Comparison of ENCODE assay signal across 23 cellular contexts in genomic region chr10:101766753-101767599, GRCh38. TPM values are rescaled to one million over a fixed set of nuclear protein-coding genes. Genes with fewer than 3 reads are reported as not detected.
A peak's percentile ranks its signal among the peaks of the same experiment; 100 is the strongest.
DNase-seq lines count a peak whose midpoint lies in the region; ATAC-seq, FAIRE-seq and TF ChIP-seq lines count a peak whose summit lies in the region.
"Had no signal": no experiment of that assay in that cellular context is flagged by ENCODE, and none has a peak within 500 bp of the region (broad histone marks: within the 10 kb centered on the region; RNA-seq: fewer than 3 reads in every experiment).

No MANE protein-coding gene starts in this region.

- H3K27ac ChIP-seq in H1 (ENCODE audit: low read depth, low read length) (no peak overlapping the region), neural progenitor cell (no peak overlapping the region), H9 (ENCODE audit: insufficient read length, low read depth, low read length) (no peak overlapping the region)
- H3K27ac ChIP-seq: A549, HL-60, SJSA1 had no signal

- no peak overlapping the region for H4K91ac ChIP-seq in H1 (replicated peaks; ENCODE audit: insufficient read length, low read length)
- no peak overlapping the region for H4K91ac ChIP-seq in H9 (ENCODE audit: insufficient read length, low read depth, low read length)

- no peak for ATAC-seq in stimulated activated effector memory CD8-positive, alpha-beta T cell treated with anti-CD3 and anti-CD28 coated beads, Interleukin-12 subunit alpha, Interleukin-12 subunit beta, amount 100 ng/mL, for 72 hours
- ATAC-seq: A549, HepG2, Right ventricle myocardium inferior had no signal

- no peak overlapping the region for H2BK120ac ChIP-seq in H1 (replicated peaks; ENCODE audit: low read depth, low read length)
- H2BK120ac ChIP-seq in H9 (ENCODE audit: low read depth, low read length, poor library complexity, severe bottlenecking), result no peak overlapping the region

- peak overlapping the region in 1 of 2 donors; percentile 56 for H3K4me3 Mint-ChIP-seq in CD14-positive monocyte
- peak overlapping the region; percentile 31 for H3K4me3 Mint-ChIP-seq in neural progenitor cell
- no peak overlapping the region for H3K4me3 Mint-ChIP-seq in stimulated activated effector memory CD8-positive, alpha-beta T cell treated with anti-CD3 and anti-CD28 coated beads, Interleukin-12 subunit alpha, Interleukin-12 subunit beta, amount 100 ng/mL, for 72 hours
- no peak overlapping the region for H3K4me3 Mint-ChIP-seq in H9
- H3K4me3 Mint-ChIP-seq: CD4-positive, alpha-beta T cell; HFFc6 had no signal

- H3K9ac ChIP-seq in H1 (replicated peaks in 1 of 4; ENCODE audit: extremely low read depth in 1 of 4, low read depth in 3 of 4, low read length in 3 of 4) (no peak overlapping the region), neural progenitor cell (no peak overlapping the region), H9 (ENCODE audit: extremely low read depth, insufficient read length, low read length) (no peak overlapping the region)

- no peak overlapping the region for H2BK15ac ChIP-seq in H1 (ENCODE audit: low read length)
- no peak overlapping the region for H2BK15ac ChIP-seq in H9 (ENCODE audit: low read depth, low read length)

- H3K36me3 ChIP-seq in H1 (ENCODE audit: control insufficient read depth in 2 of 4, insufficient read depth in 4 of 4, low read length in 3 of 4) (no peaks in the 10 kb centered on the region), neural progenitor cell (no peaks in the 10 kb centered on the region)
- H3K36me3 ChIP-seq: SJSA1 had no signal

- no peak for FAIRE-seq in H1 (lab: Jason Lieb, UNC)
- FAIRE-seq: A549, HepG2 had no signal

- CTCF ChIA-PET in H1 (lab: Charles Lee; ENCODE audit: partially characterized antibody), result interaction anchor here (0.6 to 9.2 kb wide), 11 partner anchors 7 to 164 kb away, joined by 3 to 100 read pairs (median 4); partner anchors contain the start of gene NPM3

- H3K36me3 Mint-ChIP-seq in CD14-positive monocyte (no peaks in the 10 kb centered on the region), neural progenitor cell (no peaks in the 10 kb centered on the region), H9 (ENCODE audit: insufficient read depth in 1 of 3, low read depth in 3 of 3) (peaks cover 0 to 5% (median 0%) of the 10 kb centered on the region in 3 experiments; a peak in 3 of 7 replicates)
- no peaks in the 10 kb centered on the region for H3K36me3 Mint-ChIP-seq in stimulated activated effector memory CD8-positive, alpha-beta T cell treated with anti-CD3 and anti-CD28 coated beads, Interleukin-12 subunit alpha, Interleukin-12 subunit beta, amount 100 ng/mL, for 72 hours

- H2BK5ac ChIP-seq in H1 (ENCODE audit: low read depth, low read length) (no peak overlapping the region), H9 (ENCODE audit: insufficient read length, low read length) (no peak overlapping the region)

- H2AK5ac ChIP-seq in H1 (ENCODE audit: low read depth, low read length), result 0 out of 2 replicates have a peak overlapping the region, but pooled peaks have one; percentile 61
- no peak overlapping the region for H2AK5ac ChIP-seq in H9 (ENCODE audit: insufficient read length, low read length)

- H2BK12ac ChIP-seq in H1 (ENCODE audit: low read depth, low read length) (no peak overlapping the region), H9 (ENCODE audit: insufficient read length, low read depth, low read length) (no peak overlapping the region)

- H3K23ac ChIP-seq in H1 (ENCODE audit: insufficient read length) (no peak overlapping the region), H9 (ENCODE audit: insufficient read length, low read depth, low read length) (no peak overlapping the region)

- no peak overlapping the region; the same call in 1 of the 2 replicates for H3K18ac ChIP-seq in H1 (ENCODE audit: extremely low read depth, low read length)
- H3K18ac ChIP-seq in H9 (ENCODE audit: insufficient read length, low read depth, low read length), result no peak overlapping the region

- no peaks in the 10 kb centered on the region for H3K23me2 ChIP-seq in H1 (ENCODE audit: low read depth, low read length)
- no peaks in the 10 kb centered on the region for H3K23me2 ChIP-seq in H9 (ENCODE audit: insufficient read length, low read depth, low read length, poor library complexity, severe bottlenecking)

- H3K9me3 Mint-ChIP-seq in CD14-positive monocyte (peaks cover 0 to 2% (median 0%) of the 10 kb centered on the region in 7 donors), neural progenitor cell (no peaks in the 10 kb centered on the region), H9 (no peaks in the 10 kb centered on the region)
- no peaks in the 10 kb centered on the region for H3K9me3 Mint-ChIP-seq in stimulated activated effector memory CD8-positive, alpha-beta T cell treated with anti-CD3 and anti-CD28 coated beads, Interleukin-12 subunit alpha, Interleukin-12 subunit beta, amount 100 ng/mL, for 72 hours
- H3K9me3 Mint-ChIP-seq: CD4-positive, alpha-beta T cell; HFFc6 had no signal

- H3K4me3 ChIP-seq in H1 (ENCODE audit: extremely low read depth in 1 of 4, insufficient read depth in 2 of 4, low read depth in 3 of 4, low read length in 4 of 4) (no peak overlapping the region), neural progenitor cell (no peak overlapping the region)
- H3K4me3 ChIP-seq: A549, SJSA1 had no signal

- peak overlapping the region; percentile 73 for H4K8ac ChIP-seq in H1 (ENCODE audit: extremely low read depth, insufficient read depth, low read length)
- H4K8ac ChIP-seq in H9 (replicated peaks; ENCODE audit: insufficient read length, low read depth, low read length), result no peak overlapping the region

- no peak for TF ChIP-seq EP300 in H1 (IDR thresholded peaks at IDR 0.05; ENCODE audit: borderline replicate concordance in 1 of 2, low read depth in 2 of 2, low read length in 2 of 2)

- H4K20me1 ChIP-seq in H1 (replicated peaks in 1 of 2; ENCODE audit: control insufficient read depth in 1 of 2, insufficient read depth in 2 of 2, low read length in 2 of 2) (no peaks in the 10 kb centered on the region), neural progenitor cell (ENCODE audit: low read depth) (no peaks in the 10 kb centered on the region), H9 (ENCODE audit: control insufficient read depth, insufficient read depth, insufficient read length) (no peaks in the 10 kb centered on the region)

- H3K27me3 Mint-ChIP-seq in CD14-positive monocyte (ENCODE audit: low read depth in 3 of 3), result peaks cover 43 to 75% (median 50%) of the 10 kb centered on the region in 3 donors
- peaks cover 28% of the 10 kb centered on the region for H3K27me3 Mint-ChIP-seq in neural progenitor cell (ENCODE audit: insufficient read depth, low read depth)
- H3K27me3 Mint-ChIP-seq in H9 (ENCODE audit: low read depth), result peaks cover 21% of the 10 kb centered on the region

- H3K4me1 Mint-ChIP-seq in CD14-positive monocyte (no peaks in the 10 kb centered on the region), neural progenitor cell (peaks cover 45% of the 10 kb centered on the region), H9 (peaks cover 8 to 20% of the 10 kb centered on the region in 2 experiments)
- no peaks in the 10 kb centered on the region for H3K4me1 Mint-ChIP-seq in stimulated activated effector memory CD8-positive, alpha-beta T cell treated with anti-CD3 and anti-CD28 coated beads, Interleukin-12 subunit alpha, Interleukin-12 subunit beta, amount 100 ng/mL, for 72 hours

- peaks cover 0 to 4% (median 2%) of the 10 kb centered on the region in 4 experiments; a peak in 5 of 7 replicates for H3K4me1 ChIP-seq in H1 (replicated peaks in 1 of 4; ENCODE audit: control insufficient read depth in 3 of 4, insufficient read depth in 4 of 4, low read length in 3 of 4)
- H3K4me1 ChIP-seq in neural progenitor cell, result peaks cover 33% of the 10 kb centered on the region
- H3K4me1 ChIP-seq in H9 (ENCODE audit: insufficient read depth, low read length), result 0 out of 2 replicates have a peak, but pooled peaks cover 2% of the 10 kb centered on the region
- H3K4me1 ChIP-seq: A549, SJSA1 had no signal

- H4K5ac ChIP-seq in H1 (ENCODE audit: insufficient read length, low read depth, low read length) (no peak overlapping the region), H9 (ENCODE audit: insufficient read length, low read depth, low read length) (no peak overlapping the region)

- H3K79me1 ChIP-seq in H1 (ENCODE audit: low read depth, low read length) (no peaks in the 10 kb centered on the region), H9 (ENCODE audit: insufficient read depth, low read depth, low read length, poor library complexity, severe bottlenecking) (no peaks in the 10 kb centered on the region)

- peaks cover 0 to 9% (median 6%) of the 10 kb centered on the region in 4 experiments; a peak in 6 of 7 replicates for H3K27me3 ChIP-seq in H1 (replicated peaks in 1 of 4; ENCODE audit: control insufficient read depth in 3 of 4, extremely low read depth in 1 of 4, insufficient read depth in 3 of 4, low read length in 3 of 4)
- H3K27me3 ChIP-seq in neural progenitor cell, result no peaks in the 10 kb centered on the region
- H3K27me3 ChIP-seq in H9 (ENCODE audit: insufficient read depth, low read length), result no peaks in the 10 kb centered on the region; the same call in 1 of the 2 replicates

- H3K14ac ChIP-seq in H1 (ENCODE audit: insufficient read length) (no peak overlapping the region), H9 (ENCODE audit: insufficient read depth, low read length) (no peak overlapping the region; the same call in 1 of the 2 replicates)

- H3K4ac ChIP-seq in H1 (replicated peaks; ENCODE audit: insufficient read length, low read depth, low read length), result no peak overlapping the region
- H3K4ac ChIP-seq in H9 (ENCODE audit: low read depth, low read length), result no peak overlapping the region

- no peak for TF ChIP-seq RAD21 in H1 (IDR thresholded peaks at IDR 0.05 in 1 of 2, conservative IDR thresholded peaks at IDR 0.05 in 1 of 2; ENCODE audit: low read depth in 2 of 2, low read length in 2 of 2)

- TF ChIP-seq CTCF in CD14-positive monocyte (IDR thresholded peaks at IDR 0.05) (no peak), H1 (IDR thresholded peaks at IDR 0.05; ENCODE audit: control extremely low read depth in 1 of 3, insufficient read depth in 1 of 3, low read depth in 1 of 3, low read length in 3 of 3) (no peak), neural progenitor cell (IDR thresholded peaks at IDR 0.05) (no peak), H9 (conservative IDR thresholded peaks at IDR 0.05) (no peak)

- H3K56ac ChIP-seq in H1 (replicated peaks; ENCODE audit: insufficient read length, low read depth, low read length), result no peak overlapping the region
- H3K56ac ChIP-seq in H9 (ENCODE audit: insufficient read length, low read depth, low read length), result no peak overlapping the region

- H3K9me3 ChIP-seq in H1 (ENCODE audit: insufficient read depth in 2 of 2, low read depth in 1 of 2, low read length in 1 of 2) (no peaks in the 10 kb centered on the region), neural progenitor cell (ENCODE audit: low read depth) (no peaks in the 10 kb centered on the region), H9 (ENCODE audit: control insufficient read depth, low read depth, low read length) (no peaks in the 10 kb centered on the region)
- H3K9me3 ChIP-seq: A549, SJSA1 had no signal

- H3F3A ChIP-seq in neural progenitor cell (ENCODE audit: low read depth), result peaks cover 13% of the 10 kb centered on the region

- no peak overlapping the region for H3T11ph ChIP-seq in H9 (ENCODE audit: low read length)

- DNase-seq in CD14-positive monocyte (ENCODE audit: low spot score) (peak; percentile 10), H1 (ENCODE audit: low read depth in 1 of 2, low spot score in 2 of 2) (no peak), neural progenitor cell (ENCODE audit: low spot score) (no peak), H9 (no peak), NCI-H446 treated with DMSO at 0.1 percent for 48 hours (lab: John Stamatoyannopoulos, UW) (no peak), iPS-NIHi11 (ENCODE audit: low spot score) (no peak)
- DNase-seq in stimulated activated effector memory CD8-positive, alpha-beta T cell treated with anti-CD3 and anti-CD28 coated beads, Interleukin-12 subunit alpha, Interleukin-12 subunit beta, amount 100 ng/mL, for 72 hours (ENCODE audit: low spot score in 2 of 2), result no peak
- DNase-seq: CD4-positive, alpha-beta T cell; COR-L47; HFFc6; KBM-7; NCI-H146; NCI-H226; NCI-H524; NCI-H82 had no signal

- H2AFZ ChIP-seq in H1 (ENCODE audit: low read length) (no peak overlapping the region), neural progenitor cell (replicated peaks) (no peak overlapping the region), H9 (ENCODE audit: low read length) (no peak overlapping the region)

- H2BK20ac ChIP-seq in H1 (ENCODE audit: low read length), result no peak overlapping the region
- no peak overlapping the region for H2BK20ac ChIP-seq in H9 (ENCODE audit: low read depth, low read length, poor library complexity, severe bottlenecking)

- 85% methylated on average over 11 of the region's 12 CpGs; no CpG with 5 or more reads in 1 of the 2 experiments for WGBS in H1 (ENCODE audit: extremely low coverage in 1 of 2, insufficient coverage in 1 of 2, insufficient read length in 1 of 2, insufficient replicate concordance in 2 of 2, low coverage in 1 of 2, low lambda C conversion rate in 2 of 2, missing lambda C conversion rate in 1 of 2), 2 experiments
- no CpG with 5 or more reads among the region's 12 CpGs for WGBS in H9 (ENCODE audit: extremely low coverage, insufficient read length, low lambda C conversion rate)

- intact Hi-C loops in CD14-positive monocyte (cut with micrococcal nuclease), result no loop called here

- H3K4me2 ChIP-seq in H1 (ENCODE audit: insufficient read depth in 1 of 2, low read depth in 2 of 2, low read length in 2 of 2), result no peak overlapping the region
- no peak overlapping the region for H3K4me2 ChIP-seq in neural progenitor cell
- no peak overlapping the region for H3K4me2 ChIP-seq in H9 (ENCODE audit: insufficient read depth, insufficient read length, low read length)
- H3K4me2 ChIP-seq: A549 had no signal

- POLR2A ChIA-PET in H1 (lab: Charles Lee; ENCODE audit: partially characterized antibody), result interaction anchor here (0.9 to 1.6 kb wide), 2 partner anchors 16 to 51 kb away, joined by 3 to 6 read pairs; partner anchors contain the start of genes NPM3 and OGA

- H3K27ac Mint-ChIP-seq in CD14-positive monocyte (no peak overlapping the region), neural progenitor cell (no peak overlapping the region), H9 (no peak overlapping the region)
- H3K27ac Mint-ChIP-seq in stimulated activated effector memory CD8-positive, alpha-beta T cell treated with anti-CD3 and anti-CD28 coated beads, Interleukin-12 subunit alpha, Interleukin-12 subunit beta, amount 100 ng/mL, for 72 hours, result peak overlapping the region; percentile 23
- H3K27ac Mint-ChIP-seq: CD4-positive, alpha-beta T cell; HFFc6 had no signal

- H3K79me2 ChIP-seq in H1 (ENCODE audit: control insufficient read depth in 1 of 2, insufficient read depth in 2 of 2, low read length in 2 of 2) (no peaks in the 10 kb centered on the region), neural progenitor cell (ENCODE audit: low read depth) (no peaks in the 10 kb centered on the region), H9 (ENCODE audit: insufficient read depth, low read length) (no peaks in the 10 kb centered on the region)

- TF ChIP-seq POLR2A in H1 (IDR thresholded peaks at IDR 0.05; ENCODE audit: control extremely low read depth in 1 of 2, low read depth in 2 of 2, low read length in 2 of 2), result no peak

RNA-seq across cellular contexts. Expression of gene FGF8, which starts 8.9 kb away (rescaled TPM):
- polyA plus RNA-seq in CD14-positive monocyte (not detected), H1 (2011; rRNA removed) (1.1 and 1.7 TPM in 2 replicates)
- total RNA-seq in H1 (2021; fragmentation: NEBNext Ultra II Directional; extraction: Animal tissue kit (Norgen Biotek cat#: 25700)), result 3.9 and 4.1 TPM in 2 replicates
- 1.5 TPM for polyA plus RNA-seq in H1 (2011; cell fraction: cytosol; rRNA removed)
- 2.1 TPM for polyA plus RNA-seq in H1 (2011; cell fraction: nucleus; rRNA removed)
- polyA plus RNA-seq in H1 (2012, experiment 1 of 2), result 1.0 to 2.0 TPM (median 1.2 TPM) in 4 replicates
- 0.62 TPM for polyA plus RNA-seq in H1 (2012, experiment 2 of 2)
- 2.9 TPM for polyA plus RNA-seq in H1 (2013, experiment 1 of 2)
- 3.8 TPM for polyA plus RNA-seq in H1 (2013, experiment 2 of 2)
- polyA minus RNA-seq in H1 (2011; rRNA and poly(A)+ RNA removed), result 0.98 and 1.4 TPM in 2 replicates
- not detected for polyA minus RNA-seq in H1 (2011; cell fraction: cytosol; rRNA and poly(A)+ RNA removed)
- 1.4 TPM for polyA minus RNA-seq in H1 (2011; cell fraction: nucleus; rRNA and poly(A)+ RNA removed)
- total RNA-seq in neural progenitor cell (ENCODE audit: low replicate concordance) (17.6 and 32.2 TPM in 2 replicates), H9 (2021) (14.3 and 20.2 TPM in 2 replicates)
- total RNA-seq: CD4-positive, alpha-beta T cell; H4; HepG2; HFFc6; HT-29; Right ventricle myocardium inferior; SJSA1 had no signal
- polyA plus RNA-seq: BJ, HepG2 had no signal

RNA-seq across cellular contexts. Expression of gene NPM3, which starts 16.3 kb away (rescaled TPM):
- polyA plus RNA-seq in CD14-positive monocyte (1 to 10 TPM; 1.2 to 3.8 TPM), H1 (2011; rRNA removed) (127 and 218 TPM in 2 replicates)
- 175 and 177 TPM in 2 replicates for total RNA-seq in H1 (2021; fragmentation: NEBNext Ultra II Directional; extraction: Animal tissue kit (Norgen Biotek cat#: 25700))
- 212 TPM for polyA plus RNA-seq in H1 (2011; cell fraction: cytosol; rRNA removed)
- 161 TPM for polyA plus RNA-seq in H1 (2011; cell fraction: nucleus; rRNA removed)
- 128 to 179 TPM (median 167 TPM) in 4 replicates for polyA plus RNA-seq in H1 (2012, experiment 1 of 2)
- polyA plus RNA-seq in H1 (2012, experiment 2 of 2), result 207 TPM
- 148 TPM for polyA plus RNA-seq in H1 (2013, experiment 1 of 2)
- polyA plus RNA-seq in H1 (2013, experiment 2 of 2), result 152 TPM
- polyA minus RNA-seq in H1 (2011; rRNA and poly(A)+ RNA removed), result 65.5 and 89.5 TPM in 2 replicates
- polyA minus RNA-seq in H1 (2011; cell fraction: cytosol; rRNA and poly(A)+ RNA removed), result 40.7 TPM
- 29.7 TPM for polyA minus RNA-seq in H1 (2011; cell fraction: nucleus; rRNA and poly(A)+ RNA removed)
- total RNA-seq in neural progenitor cell (ENCODE audit: low replicate concordance) (93.1 and 149 TPM in 2 replicates), H9 (2021) (133 and 139 TPM in 2 replicates)

RNA-seq across cellular contexts. Expression of gene OGA, which starts 51.3 kb away (rescaled TPM):
- 10 to 100 TPM in 1 of 2 donors, 1 to 10 TPM in 1; 6.9 to 15.3 TPM for polyA plus RNA-seq in CD14-positive monocyte
- 104 and 107 TPM in 2 replicates for total RNA-seq in H1 (2021; fragmentation: NEBNext Ultra II Directional; extraction: Animal tissue kit (Norgen Biotek cat#: 25700))
- 18.5 and 31.2 TPM in 2 replicates for polyA plus RNA-seq in H1 (2011; rRNA removed)
- 52.9 TPM for polyA plus RNA-seq in H1 (2011; cell fraction: cytosol; rRNA removed)
- polyA plus RNA-seq in H1 (2011; cell fraction: nucleus; rRNA removed), result 24.2 TPM
- 61.6 to 114 TPM (median 70.9 TPM) in 4 replicates for polyA plus RNA-seq in H1 (2012, experiment 1 of 2)
- 5.0 TPM for polyA plus RNA-seq in H1 (2012, experiment 2 of 2)
- polyA plus RNA-seq in H1 (2013, experiment 1 of 2), result 47.3 TPM
- polyA plus RNA-seq in H1 (2013, experiment 2 of 2), result 43.2 TPM
- polyA minus RNA-seq in H1 (2011; rRNA and poly(A)+ RNA removed), result 74.1 and 83.4 TPM in 2 replicates
- 56.7 TPM for polyA minus RNA-seq in H1 (2011; cell fraction: cytosol; rRNA and poly(A)+ RNA removed)
- polyA minus RNA-seq in H1 (2011; cell fraction: nucleus; rRNA and poly(A)+ RNA removed), result 59.1 TPM
- 197 and 275 TPM in 2 replicates for total RNA-seq in neural progenitor cell (ENCODE audit: low replicate concordance)
- total RNA-seq in H9 (2021), result 120 and 125 TPM in 2 replicates
